In the genomic region with DNA sequence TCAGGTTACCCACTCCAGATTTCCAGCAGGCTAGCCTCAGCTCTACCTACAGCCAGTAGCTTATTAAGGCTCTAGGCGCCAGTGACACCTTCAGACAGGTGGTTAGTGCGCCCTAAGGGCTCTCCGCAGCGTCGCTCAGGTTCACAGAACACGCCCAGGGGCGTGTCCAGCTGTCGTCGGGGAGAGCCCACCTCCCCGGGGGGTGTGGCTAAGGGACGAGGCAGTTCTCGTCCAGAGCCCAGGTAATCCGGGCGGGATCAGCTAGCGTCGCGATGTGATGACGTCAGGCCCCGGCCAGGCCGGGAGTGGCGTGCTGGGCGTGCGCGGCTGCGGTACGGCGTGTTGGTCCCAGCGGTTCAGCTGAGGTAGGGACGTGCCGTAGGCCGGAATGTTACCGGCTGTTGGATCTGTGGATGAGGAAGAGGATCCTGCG, we compare ENCODE assay signal across 8 cellular contexts. TPM values are rescaled to one million over a fixed set of nuclear protein-coding genes. Genes with fewer than 3 reads are reported as not detected.
DNase-seq lines count a peak whose midpoint lies in the region; FAIRE-seq and TF ChIP-seq lines count a peak whose summit lies in the region.
"Not testable (repeated sequence)": the region's sequence is repeated elsewhere in the genome, so short reads cannot be mapped to it uniquely, and the experiment has no call there.

Gene ZNG1E (plus strand): TSS at position 340 of the 433 bp plus-strand sequence. CDS start 49 bp downstream, at position 389.

- H2BK5ac ChIP-seq in H1 (ENCODE audit: low read depth, low read length), result not testable (repeated sequence)

- not testable (repeated sequence) for H3K56ac ChIP-seq in H1 (replicated peaks; ENCODE audit: insufficient read length, low read depth, low read length)

- H3K4me3 Mint-ChIP-seq in immature natural killer cell, result peak within 1 kb of the TSS; percentile 73 to 81 (median 76)

- not testable (repeated sequence) for FAIRE-seq in H1 (lab: Jason Lieb, UNC)

- H3K27me3 Mint-ChIP-seq in immature natural killer cell (ENCODE audit: low read depth in 3 of 3), result not testable (repeated sequence)

- H4K91ac ChIP-seq in H1 (replicated peaks; ENCODE audit: insufficient read length, low read length), result not testable (repeated sequence)

- H3K79me2 ChIP-seq in H1 (ENCODE audit: control insufficient read depth in 1 of 2, insufficient read depth in 2 of 2, low read length in 2 of 2); parathyroid adenoma: not testable (repeated sequence)

- not testable (repeated sequence) for H3K9me3 ChIP-seq in H1 (ENCODE audit: insufficient read depth in 2 of 2, low read depth in 1 of 2, low read length in 1 of 2); parathyroid adenoma (ENCODE audit: control insufficient read depth, low read length)

- not testable (repeated sequence) for H3K9me3 Mint-ChIP-seq in immature natural killer cell

- POLR2A ChIA-PET in H1 (lab: Charles Lee; ENCODE audit: partially characterized antibody), result not testable (repeated sequence)

- H3K27ac Mint-ChIP-seq in immature natural killer cell, result peak within 1 kb of the TSS; percentile 42 to 84 (median 74)

- not testable (repeated sequence) for H3K23me2 ChIP-seq in H1 (ENCODE audit: low read depth, low read length)

- CTCF ChIA-PET in H1 (lab: Charles Lee; ENCODE audit: partially characterized antibody), result not testable (repeated sequence)

- not testable (repeated sequence) for TF ChIP-seq CTCF in H1 (IDR thresholded peaks at IDR 0.05; ENCODE audit: control extremely low read depth in 1 of 3, insufficient read depth in 1 of 3, low read depth in 1 of 3, low read length in 3 of 3); parathyroid adenoma (IDR thresholded peaks at IDR 0.05)

- H4K5ac ChIP-seq in H1 (ENCODE audit: insufficient read length, low read depth, low read length), result not testable (repeated sequence)

- not testable (repeated sequence) for H4K8ac ChIP-seq in H1 (ENCODE audit: extremely low read depth, insufficient read depth, low read length)

- not testable (repeated sequence) for H4K20me1 ChIP-seq in H1 (replicated peaks in 1 of 2; ENCODE audit: control insufficient read depth in 1 of 2, insufficient read depth in 2 of 2, low read length in 2 of 2)

- not testable (repeated sequence) for H3K18ac ChIP-seq in H1 (ENCODE audit: extremely low read depth, low read length)

- H3K27ac ChIP-seq in H1 (ENCODE audit: low read depth, low read length), result not testable (repeated sequence)
- H3K27ac ChIP-seq in parathyroid adenoma, result peak within 1 kb of the TSS; percentile 8

- peaks cover 4 to 12% of the 10 kb centered on the region in 2 donors for H3K4me1 Mint-ChIP-seq in immature natural killer cell

- not testable (repeated sequence) for TF ChIP-seq EP300 in H1 (IDR thresholded peaks at IDR 0.05; ENCODE audit: borderline replicate concordance in 1 of 2, low read depth in 2 of 2, low read length in 2 of 2)

- H2AK5ac ChIP-seq in H1 (ENCODE audit: low read depth, low read length), result not testable (repeated sequence)

- not testable (repeated sequence) for H3K23ac ChIP-seq in H1 (ENCODE audit: insufficient read length)

- TF ChIP-seq RAD21 in H1 (IDR thresholded peaks at IDR 0.05 in 1 of 2, conservative IDR thresholded peaks at IDR 0.05 in 1 of 2; ENCODE audit: low read depth in 2 of 2, low read length in 2 of 2), result peak in 1 of 2 experiments; percentile 13; a peak in 1 of 4 replicates

- not testable (repeated sequence) for H3K4me1 ChIP-seq in H1 (replicated peaks in 1 of 4; ENCODE audit: control insufficient read depth in 3 of 4, insufficient read depth in 4 of 4, low read length in 3 of 4); parathyroid adenoma

- H3K4ac ChIP-seq in H1 (replicated peaks; ENCODE audit: insufficient read length, low read depth, low read length), result not testable (repeated sequence)

- H3K79me1 ChIP-seq in H1 (ENCODE audit: low read depth, low read length), result not testable (repeated sequence)

- H3K9ac ChIP-seq in H1 (replicated peaks in 1 of 4; ENCODE audit: extremely low read depth in 1 of 4, low read depth in 3 of 4, low read length in 3 of 4), result peak within 1 kb of the TSS in 1 of 4 experiments; percentile 79; a peak in 1 of 7 replicates
- H3K9ac ChIP-seq in parathyroid adenoma, result not testable (repeated sequence)

- H2AFZ ChIP-seq in H1 (ENCODE audit: low read length), result not testable (repeated sequence)
- peak within 1 kb of the TSS; percentile 13 for H2AFZ ChIP-seq in parathyroid adenoma

- WGBS in H1 (ENCODE audit: extremely low coverage in 1 of 2, insufficient coverage in 1 of 2, insufficient read length in 1 of 2, insufficient replicate concordance in 2 of 2, low coverage in 1 of 2, low lambda C conversion rate in 2 of 2, missing lambda C conversion rate in 1 of 2), 2 experiments, result 0% methylated on average over 5 of the region's 33 CpGs; no CpG with 5 or more reads in 1 of the 2 experiments

- not testable (repeated sequence) for TF ChIP-seq POLR2A in H1 (IDR thresholded peaks at IDR 0.05; ENCODE audit: control extremely low read depth in 1 of 2, low read depth in 2 of 2, low read length in 2 of 2)

- H3K14ac ChIP-seq in H1 (ENCODE audit: insufficient read length), result not testable (repeated sequence)

- not testable (repeated sequence) for H2BK120ac ChIP-seq in H1 (replicated peaks; ENCODE audit: low read depth, low read length)

- H3K4me3 ChIP-seq in H1 (ENCODE audit: extremely low read depth in 1 of 4, insufficient read depth in 2 of 4, low read depth in 3 of 4, low read length in 4 of 4), result peak within 1 kb of the TSS in 3 of 4 experiments; percentile 30 to 50 (median 35); a peak in 3 of 8 replicates
- H3K4me3 ChIP-seq in parathyroid adenoma (ENCODE audit: low read depth, low read length), result not testable (repeated sequence)

- H2BK12ac ChIP-seq in H1 (ENCODE audit: low read depth, low read length), result not testable (repeated sequence)

- not testable (repeated sequence) for H3K36me3 ChIP-seq in H1 (ENCODE audit: control insufficient read depth in 2 of 4, insufficient read depth in 4 of 4, low read length in 3 of 4); parathyroid adenoma (ENCODE audit: control insufficient read depth, insufficient read depth, low read length)

- not testable (repeated sequence) for H2BK20ac ChIP-seq in H1 (ENCODE audit: low read length)

- H3K4me2 ChIP-seq in H1 (ENCODE audit: insufficient read depth in 1 of 2, low read depth in 2 of 2, low read length in 2 of 2), result peak within 1 kb of the TSS in 1 of 2 experiments; percentile 62; a peak in 2 of 4 replicates
- H3K4me2 ChIP-seq in parathyroid adenoma (ENCODE audit: low read length), result not testable (repeated sequence)

- DNase-seq in CD1c-positive myeloid dendritic cell (ENCODE audit: extremely low spot score) (peak; percentile 31), HT-29 (ENCODE audit: low spot score) (peak; percentile 57), T-helper 2 cell (peak; percentile 29 to 73 (median 63)), activated gamma-delta T cell treated with Interleukin-2 at 50 U/mL for 16 hours (peak; percentile 59), H1 (ENCODE audit: low read depth in 1 of 2, low spot score in 2 of 2) (peak; percentile 33 to 61), immature natural killer cell (peak; percentile 46 to 69 (median 66))
- peak; percentile 4 to 49 for DNase-seq in stimulated activated CD8-positive, alpha-beta memory T cell treated with anti-CD3 and anti-CD28 coated beads, Interleukin-2, amount 100 ng/mL, for 1 hour (ENCODE audit: low read depth in 2 of 2)

- not testable (repeated sequence) for H3K36me3 Mint-ChIP-seq in immature natural killer cell

- not testable (repeated sequence) for H3K27me3 ChIP-seq in H1 (replicated peaks in 1 of 4; ENCODE audit: control insufficient read depth in 3 of 4, extremely low read depth in 1 of 4, insufficient read depth in 3 of 4, low read length in 3 of 4); parathyroid adenoma (ENCODE audit: control insufficient read depth, insufficient read depth, low read length)

- not testable (repeated sequence) for H2BK15ac ChIP-seq in H1 (ENCODE audit: low read length)

TF ChIP-seq in H1, 55 proteins besides CTCF, POLR2A, EP300 and RAD21:
- TF ChIP-seq TAF1 (IDR thresholded peaks at IDR 0.05; ENCODE audit: low read depth, low read length) (0 out of 2 replicates have a peak, but pooled peaks have one; percentile 29), CREB1 (IDR thresholded peaks at IDR 0.05) (peak; percentile 73; the same call in 1 of the 2 replicates)

RNA-seq across cellular contexts. Expression of gene ZNG1E, which starts in this region (rescaled TPM):
- total RNA-seq in HT-29 (2014; rRNA removed; shearing (Covaris generic)), result 19.0 and 24.7 TPM in 2 replicates
- total RNA-seq in H1 (2021; fragmentation: NEBNext Ultra II Directional; extraction: Animal tissue kit (Norgen Biotek cat#: 25700)), result 26.1 and 27.6 TPM in 2 replicates
- polyA plus RNA-seq in H1 (2011; rRNA removed) (9.1 and 12.0 TPM in 2 replicates), immature natural killer cell (10 to 100 TPM in 1 of 3 donors, 1 to 10 TPM in 2; 7.9 to 16.7 (median 9.8) TPM)
- 17.9 TPM for polyA plus RNA-seq in H1 (2011; cell fraction: cytosol; rRNA removed)
- 14.4 TPM for polyA plus RNA-seq in H1 (2011; cell fraction: nucleus; rRNA removed)
- polyA plus RNA-seq in H1 (2012, experiment 1 of 2), result 22.3 to 23.5 TPM (median 22.5 TPM) in 4 replicates
- 4.0 TPM for polyA plus RNA-seq in H1 (2012, experiment 2 of 2)
- 17.2 TPM for polyA plus RNA-seq in H1 (2013, experiment 1 of 2)
- polyA plus RNA-seq in H1 (2013, experiment 2 of 2), result 18.0 TPM
- 13.9 and 22.1 TPM in 2 replicates for polyA minus RNA-seq in H1 (2011; rRNA and poly(A)+ RNA removed)
- 10.7 TPM for polyA minus RNA-seq in H1 (2011; cell fraction: cytosol; rRNA and poly(A)+ RNA removed)
- 68.2 TPM for polyA minus RNA-seq in H1 (2011; cell fraction: nucleus; rRNA and poly(A)+ RNA removed)
